Comparison of ENCODE assay signal across 26 cellular contexts in the genomic region with DNA sequence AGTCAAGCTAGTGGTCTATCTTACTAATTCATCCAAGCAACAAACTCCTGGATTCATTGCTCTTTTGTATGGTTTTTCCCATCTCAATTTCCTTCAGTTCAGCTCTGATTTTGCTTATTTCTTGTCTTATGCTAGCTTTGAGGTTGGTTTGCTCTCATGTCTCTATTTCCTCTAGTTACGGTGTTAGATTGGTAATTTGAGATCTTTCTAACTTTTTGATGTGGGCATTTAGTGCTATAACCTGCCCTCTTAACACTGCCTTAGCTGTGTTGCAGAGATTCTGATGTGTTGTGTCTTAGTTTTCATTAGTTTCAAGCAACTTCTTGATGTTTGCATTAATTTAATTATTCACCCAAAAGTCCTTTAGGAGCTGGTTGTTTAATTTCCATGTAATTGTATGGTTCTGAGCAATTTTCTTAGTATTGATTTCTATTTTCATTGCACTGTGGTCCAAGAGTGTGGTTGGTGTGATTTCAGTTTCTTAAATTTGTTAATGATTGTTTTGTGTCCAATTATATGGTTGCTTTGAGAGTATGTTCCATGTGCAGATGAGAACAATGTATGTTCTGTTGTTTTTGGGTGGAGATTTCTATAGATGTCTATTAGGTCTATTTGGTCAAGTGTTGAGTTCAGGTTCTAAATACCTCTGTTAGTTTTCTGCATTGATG.
A peak's percentile ranks its signal among the peaks of the same experiment; 100 is the strongest.
DNase-seq lines count a peak whose midpoint lies in the region; ATAC-seq, FAIRE-seq and TF ChIP-seq lines count a peak whose summit lies in the region.
"Had no signal": no experiment of that assay in that cellular context is flagged by ENCODE, and none has a peak within 500 bp of the region (broad histone marks: within the 10 kb centered on the region; RNA-seq: fewer than 3 reads in every experiment).

No MANE protein-coding gene starts in this region.

- H3K27ac Mint-ChIP-seq in CD4-positive, alpha-beta T cell, result peak overlapping the region; percentile 24
- no peak overlapping the region for H3K27ac Mint-ChIP-seq in activated CD8-positive, alpha-beta T cell treated with anti-CD3 and anti-CD28 coated beads, Interleukin-2, amount 10 ng/mL, durations not matched to agents 7 days and 5 days
- H3K27ac Mint-ChIP-seq: activated T-helper 2 cell treated with anti-CD3 and anti-CD28 coated beads, Interferon-gamma antibody, Interleukin-2, Interleukin-4, amounts not matched to agents 10 μg/mL and 5 μg/mL and 100 μg/mL, durations not matched to agents 14 hours and 24 hours and 36 hours; T-helper 2 cell treated with Interferon-gamma antibody and Interleukin-4, amounts not matched to agents 5 μg/mL and 100 μg/mL, for 36 hours; WTC11 had no signal

- peak overlapping the region; percentile 55 for H3K4me3 Mint-ChIP-seq in CD4-positive, alpha-beta T cell
- H3K4me3 Mint-ChIP-seq in activated CD8-positive, alpha-beta T cell treated with anti-CD3 and anti-CD28 coated beads, Interleukin-2, amount 10 ng/mL, durations not matched to agents 7 days and 5 days, result no peak overlapping the region
- H3K4me3 Mint-ChIP-seq: T-helper 2 cell treated with Interferon-gamma antibody and Interleukin-4, amounts not matched to agents 5 μg/mL and 100 μg/mL, for 36 hours; WTC11 had no signal

- DNase-seq in CD4-positive, alpha-beta T cell, result no peak
- DNase-seq in frontal cortex (ENCODE audit: low spot score in 2 of 2) (no peak), suprapubic skin (ENCODE audit: low spot score in 2 of 2) (no peak), amygdala (lab: John Stamatoyannopoulos, UW) (no peak)
- DNase-seq in activated CD8-positive, alpha-beta T cell treated with anti-CD3 and anti-CD28 coated beads, Interleukin-2, amount 10 ng/mL, durations not matched to agents 7 days and 5 days, result no peak
- DNase-seq: ACHN; anterior cingulate cortex; effector CD8-positive, alpha-beta T cell; heart left ventricle; MM.1S; NCI-H146; ovary; PC-9; sigmoid colon; SJCRH30; stimulated activated naive CD4-positive, alpha-beta T cell treated with Interleukin-2 at 50 U/mL for 16 hours had no signal

- no peaks in the 10 kb centered on the region for H3K27me3 Mint-ChIP-seq in CD4-positive, alpha-beta T cell
- H3K27me3 Mint-ChIP-seq in activated CD8-positive, alpha-beta T cell treated with anti-CD3 and anti-CD28 coated beads, Interleukin-2, amount 10 ng/mL, durations not matched to agents 7 days and 5 days (ENCODE audit: low read depth), result no peaks in the 10 kb centered on the region

- H3K4me1 Mint-ChIP-seq in CD4-positive, alpha-beta T cell (ENCODE audit: low read depth), result peaks cover 28% of the 10 kb centered on the region
- H3K4me1 Mint-ChIP-seq in activated CD8-positive, alpha-beta T cell treated with anti-CD3 and anti-CD28 coated beads, Interleukin-2, amount 10 ng/mL, durations not matched to agents 7 days and 5 days (ENCODE audit: low read depth), result peaks cover 11% of the 10 kb centered on the region
- H3K4me1 Mint-ChIP-seq: WTC11 had no signal

- H3K36me3 Mint-ChIP-seq in CD4-positive, alpha-beta T cell (ENCODE audit: low read depth), result no peaks in the 10 kb centered on the region
- H3K36me3 Mint-ChIP-seq in activated CD8-positive, alpha-beta T cell treated with anti-CD3 and anti-CD28 coated beads, Interleukin-2, amount 10 ng/mL, durations not matched to agents 7 days and 5 days (ENCODE audit: low read depth), result no peaks in the 10 kb centered on the region
- H3K36me3 Mint-ChIP-seq: WTC11 had no signal

- H3K4me1 ChIP-seq in suprapubic skin, result no peaks in the 10 kb centered on the region
- H3K4me1 ChIP-seq: HAP-1, heart left ventricle, sigmoid colon, SJCRH30, tibial nerve had no signal

- TF ChIP-seq POLR2A in suprapubic skin (IDR thresholded peaks at IDR 0.05), result no peak

- no peak for FAIRE-seq in frontal cortex (lab: Jason Lieb, UNC)
- FAIRE-seq: GM18507 had no signal

- intact Hi-C loops in CD4-positive, alpha-beta T cell (cut with DNase I, micrococcal nuclease), result loop anchor here in 1 of 2 experiments (2.0 to 5.0 kb wide), 2 partner anchors 21 to 37 kb away; no protein-coding TSS in a partner anchor

- CTCF ChIA-PET in CD4-positive, alpha-beta T cell (lab: Charles Lee), result interaction anchor here (0.9 kb wide), 1 partner anchor 31 kb away, joined by 3 read pairs; no protein-coding TSS in a partner anchor
- CTCF ChIA-PET in activated CD8-positive, alpha-beta T cell treated with anti-CD3 and anti-CD28 coated beads, Interleukin-2, amount 10 ng/mL, durations not matched to agents 7 days and 5 days (lab: Charles Lee), result interaction anchor here (0.6 kb wide), 1 partner anchor 55 kb away, joined by 3 read pairs; no protein-coding TSS in a partner anchor

- no peaks in the 10 kb centered on the region for H3K27me3 ChIP-seq in CD4-positive, alpha-beta T cell (ENCODE audit: control insufficient read depth, insufficient read depth, low read length)
- H3K27me3 ChIP-seq in suprapubic skin, result no peaks in the 10 kb centered on the region
- H3K27me3 ChIP-seq: ovary, sigmoid colon, SJCRH30, tibial nerve had no signal

- POLR2A ChIA-PET in CD4-positive, alpha-beta T cell (lab: Charles Lee), result interaction anchor here (0.7 to 3.1 kb wide), 2 partner anchors 9 to 21 kb away, joined by 3 to 17 read pairs; no protein-coding TSS in a partner anchor
- POLR2A ChIA-PET in activated CD8-positive, alpha-beta T cell treated with anti-CD3 and anti-CD28 coated beads, Interleukin-2, amount 10 ng/mL, durations not matched to agents 7 days and 5 days (lab: Charles Lee), result no interaction called here

- no peak overlapping the region for H3K27ac ChIP-seq in CD4-positive, alpha-beta T cell (ENCODE audit: low read depth, low read length)
- no peak overlapping the region for H3K27ac ChIP-seq in suprapubic skin
- H3K27ac ChIP-seq: heart left ventricle, ovary, PC-9, sigmoid colon, SJCRH30, tibial nerve had no signal

- peaks cover 4% of the 10 kb centered on the region for H3K9me3 Mint-ChIP-seq in CD4-positive, alpha-beta T cell
- no peaks in the 10 kb centered on the region for H3K9me3 Mint-ChIP-seq in activated CD8-positive, alpha-beta T cell treated with anti-CD3 and anti-CD28 coated beads, Interleukin-2, amount 10 ng/mL, durations not matched to agents 7 days and 5 days (ENCODE audit: insufficient read depth)
- H3K9me3 Mint-ChIP-seq: activated T-helper 2 cell treated with anti-CD3 and anti-CD28 coated beads, Interferon-gamma antibody, Interleukin-2, Interleukin-4, amounts not matched to agents 10 μg/mL and 5 μg/mL and 100 μg/mL, durations not matched to agents 14 hours and 24 hours and 36 hours had no signal

- TF ChIP-seq EP300 in suprapubic skin (IDR thresholded peaks at IDR 0.05), result no peak

- peak; percentile 54 for ATAC-seq in CD4-positive, alpha-beta T cell (ENCODE audit: poor library complexity)
- ATAC-seq in GM18907 (IDR thresholded peaks at IDR 0.05; ENCODE audit: unreplicated experiment), result peak; percentile 88
- peak; percentile 50 for ATAC-seq in GM21786 (IDR thresholded peaks at IDR 0.05; ENCODE audit: unreplicated experiment)
- ATAC-seq in HG03558 (IDR thresholded peaks at IDR 0.05; ENCODE audit: extremely low read depth, unreplicated experiment), result peak; percentile 47
- no peak for ATAC-seq in activated CD8-positive, alpha-beta T cell treated with anti-CD3 and anti-CD28 coated beads, Interleukin-2, amount 10 ng/mL, durations not matched to agents 7 days and 5 days
- ATAC-seq: heart left ventricle, WTC11 had no signal

- WGBS in suprapubic skin, result 30% methylated on average over 1 of the region's 1 CpG

- H3K36me3 ChIP-seq in suprapubic skin, result no peaks in the 10 kb centered on the region
- H3K36me3 ChIP-seq: HAP-1, heart left ventricle, ovary, sigmoid colon, SJCRH30, tibial nerve had no signal

- no peak for TF ChIP-seq CTCF in CD4-positive, alpha-beta T cell (IDR thresholded peaks at IDR 0.05)
- TF ChIP-seq CTCF in suprapubic skin (IDR thresholded peaks at IDR 0.05), result no peak

- H3K9me3 ChIP-seq in CD4-positive, alpha-beta T cell (ENCODE audit: control insufficient read depth, low read length), result no peaks in the 10 kb centered on the region
- H3K9me3 ChIP-seq in suprapubic skin, result no peaks in the 10 kb centered on the region
- H3K9me3 ChIP-seq: HAP-1, heart left ventricle, ovary, sigmoid colon, SJCRH30, tibial nerve had no signal

- no peak overlapping the region for H3K4me3 ChIP-seq in suprapubic skin
- H3K4me3 ChIP-seq: HAP-1, heart left ventricle, lung, ovary, PC-9, sigmoid colon, SJCRH30, tibial nerve had no signal
